In genomic region chr13:76667551-76667950, GRCh38 we compare ENCODE assay signal across 8 cellular contexts.
DNase-seq lines count a peak whose midpoint lies in the region; ATAC-seq and TF ChIP-seq lines count a peak whose summit lies in the region.

No MANE protein-coding gene starts in this region.

- H3K4me3 ChIP-seq in OCI-LY3 (ENCODE audit: low read length) (no peak overlapping the region), gastroesophageal sphincter (no peak overlapping the region)

- peaks cover 5% of the 10 kb centered on the region for H3K4me1 Mint-ChIP-seq in activated naive CD8-positive, alpha-beta T cell treated with anti-CD3 and anti-CD28 coated beads, Interleukin-2, amount 50 U/mL, for 24 hours
- peaks cover 6% of the 10 kb centered on the region for H3K4me1 Mint-ChIP-seq in activated naive CD8-positive, alpha-beta T cell treated with anti-CD3 and anti-CD28 coated beads for 36 hours
- H3K4me1 Mint-ChIP-seq in type B pancreatic cell (ENCODE audit: unreplicated experiment), result peaks cover 11% of the 10 kb centered on the region

- no peaks in the 10 kb centered on the region for H4K20me1 ChIP-seq in OCI-LY3 (ENCODE audit: insufficient read depth, low read length)

- H3K27me3 Mint-ChIP-seq in activated naive CD8-positive, alpha-beta T cell treated with anti-CD3 and anti-CD28 coated beads, Interleukin-2, amount 50 U/mL, for 24 hours, result no peaks in the 10 kb centered on the region
- H3K27me3 Mint-ChIP-seq in activated naive CD8-positive, alpha-beta T cell treated with anti-CD3 and anti-CD28 coated beads for 36 hours, result no peaks in the 10 kb centered on the region
- peaks cover 8% of the 10 kb centered on the region for H3K27me3 Mint-ChIP-seq in type B pancreatic cell

- H3K27ac Mint-ChIP-seq in activated naive CD8-positive, alpha-beta T cell treated with anti-CD3 and anti-CD28 coated beads, Interleukin-2, amount 50 U/mL, for 24 hours, result no peak overlapping the region
- no peak overlapping the region for H3K27ac Mint-ChIP-seq in activated naive CD8-positive, alpha-beta T cell treated with anti-CD3 and anti-CD28 coated beads for 36 hours
- H3K27ac Mint-ChIP-seq in type B pancreatic cell, result no peak overlapping the region

- TF ChIP-seq CTCF in OCI-LY3 (IDR thresholded peaks at IDR 0.05; ENCODE audit: low read depth, low read length), result peak; percentile 39
- TF ChIP-seq CTCF in gastroesophageal sphincter (IDR thresholded peaks at IDR 0.05), result peak in 3 of 4 experiments; percentile 40 to 47 (median 46)
- TF ChIP-seq CTCF in type B pancreatic cell (conservative IDR thresholded peaks at IDR 0.05), result peak; percentile 22

- H2AFZ ChIP-seq in OCI-LY3 (ENCODE audit: low read depth, low read length), result no peak overlapping the region

- peak; percentile 61 for ATAC-seq in activated naive CD8-positive, alpha-beta T cell treated with anti-CD3 and anti-CD28 coated beads, Interleukin-2, amount 50 U/mL, for 24 hours
- ATAC-seq in gastroesophageal sphincter, result peak; percentile 29

- H3K36me3 ChIP-seq in OCI-LY3 (replicated peaks; ENCODE audit: low read depth, low read length), result no peaks in the 10 kb centered on the region
- H3K36me3 ChIP-seq in gastroesophageal sphincter, result no peaks in the 10 kb centered on the region

- no peaks in the 10 kb centered on the region for H3K9me3 ChIP-seq in OCI-LY3 (ENCODE audit: insufficient read depth, low read length)
- no peaks in the 10 kb centered on the region for H3K9me3 ChIP-seq in gastroesophageal sphincter

- no peak overlapping the region for H3K9ac ChIP-seq in OCI-LY3 (ENCODE audit: low read length)

- no peaks in the 10 kb centered on the region for H3K79me2 ChIP-seq in OCI-LY3 (ENCODE audit: low read length)

- H3K9me3 Mint-ChIP-seq in activated naive CD8-positive, alpha-beta T cell treated with anti-CD3 and anti-CD28 coated beads, Interleukin-2, amount 50 U/mL, for 24 hours, result no peaks in the 10 kb centered on the region
- no peaks in the 10 kb centered on the region for H3K9me3 Mint-ChIP-seq in activated naive CD8-positive, alpha-beta T cell treated with anti-CD3 and anti-CD28 coated beads for 36 hours
- no peaks in the 10 kb centered on the region for H3K9me3 Mint-ChIP-seq in type B pancreatic cell

- TF ChIP-seq EP300 in gastroesophageal sphincter (IDR thresholded peaks at IDR 0.05), result no peak

- H3K27ac ChIP-seq in OCI-LY3 (ENCODE audit: low read length) (no peak overlapping the region), gastroesophageal sphincter (no peak overlapping the region)

- H3K4me3 Mint-ChIP-seq in activated naive CD8-positive, alpha-beta T cell treated with anti-CD3 and anti-CD28 coated beads, Interleukin-2, amount 50 U/mL, for 24 hours, result no peak overlapping the region
- no peak overlapping the region for H3K4me3 Mint-ChIP-seq in activated naive CD8-positive, alpha-beta T cell treated with anti-CD3 and anti-CD28 coated beads for 36 hours
- H3K4me3 Mint-ChIP-seq in type B pancreatic cell, result no peak overlapping the region

- no peak for DNase-seq in activated naive CD8-positive, alpha-beta T cell treated with anti-CD3 and anti-CD28 coated beads, Interleukin-2, amount 50 U/mL, for 24 hours
- no peak for DNase-seq in activated naive CD8-positive, alpha-beta T cell treated with anti-CD3 and anti-CD28 coated beads for 36 hours
- DNase-seq in type B pancreatic cell (ENCODE audit: extremely low spot score, unreplicated experiment), result no peak
- DNase-seq in NCI-H2196 treated with DMSO at 0.1 percent for 48 hours (lab: John Stamatoyannopoulos, UW; ENCODE audit: unreplicated experiment), result no peak
- DNase-seq in NCI-H1048 (lab: John Stamatoyannopoulos, UW), result no peak
- no peak for DNase-seq in activated effector memory CD4-positive, alpha-beta T cell treated with Interleukin-2 at 50 U/mL for 16 hours

- TF ChIP-seq POLR2A in gastroesophageal sphincter (IDR thresholded peaks at IDR 0.05), result no peak

- H3K36me3 Mint-ChIP-seq in activated naive CD8-positive, alpha-beta T cell treated with anti-CD3 and anti-CD28 coated beads, Interleukin-2, amount 50 U/mL, for 24 hours (ENCODE audit: low read depth), result no peaks in the 10 kb centered on the region
- H3K36me3 Mint-ChIP-seq in activated naive CD8-positive, alpha-beta T cell treated with anti-CD3 and anti-CD28 coated beads for 36 hours, result no peaks in the 10 kb centered on the region
- no peaks in the 10 kb centered on the region for H3K36me3 Mint-ChIP-seq in type B pancreatic cell

- H3K4me1 ChIP-seq in OCI-LY3 (ENCODE audit: low read length), result peaks cover 5% of the 10 kb centered on the region; the same call in 1 of the 2 replicates
- no peaks in the 10 kb centered on the region for H3K4me1 ChIP-seq in gastroesophageal sphincter

- H3K27me3 ChIP-seq in OCI-LY3 (ENCODE audit: low read depth, low read length) (peaks cover 8% of the 10 kb centered on the region; the same call in 1 of the 2 replicates), gastroesophageal sphincter (no peaks in the 10 kb centered on the region)

- no peak overlapping the region for H3K4me2 ChIP-seq in OCI-LY3 (ENCODE audit: low read length)
